In the genomic region with DNA sequence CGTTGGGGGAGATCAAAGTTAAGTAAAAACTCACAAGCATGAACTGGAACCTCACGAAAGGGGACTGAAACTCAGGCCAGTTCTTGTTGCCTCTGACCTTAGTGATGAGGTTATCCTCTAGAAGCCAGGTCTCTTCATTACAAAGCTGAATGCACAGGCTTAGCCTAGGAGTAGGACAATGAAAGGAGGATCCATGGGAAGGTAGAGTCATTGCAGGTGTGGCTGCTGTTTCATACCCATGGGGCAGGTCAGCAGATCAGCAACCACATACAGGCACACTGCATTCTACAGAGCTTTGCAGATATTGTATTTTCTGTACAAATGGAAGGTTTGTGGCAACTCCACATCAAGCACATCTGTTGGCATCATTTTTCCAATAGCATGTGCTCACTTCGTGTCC, we compare ENCODE assay signal across 2 cellular contexts.
TF ChIP-seq lines count a peak whose summit lies in the region.

No MANE protein-coding gene starts in this region.

TF ChIP-seq in A549, 52 proteins besides CTCF, POLR2A, EP300 and RAD21 (continued from another document):
- TF ChIP-seq NFE2L2 (conservative IDR thresholded peaks at IDR 0.05; ENCODE audit: low read length): no peak
- no peak for TF ChIP-seq ESRRA (IDR thresholded peaks at IDR 0.05; ENCODE audit: borderline replicate concordance, low read length)
- TF ChIP-seq NPAS2 (CRISPR knock-in tag; IDR thresholded peaks at IDR 0.05; ENCODE audit: borderline replicate concordance): no peak
- TF ChIP-seq REST (IDR thresholded peaks at IDR 0.05): no peak
- TF ChIP-seq HOXA7 (CRISPR knock-in tag; IDR thresholded peaks at IDR 0.05): no peak
- TF ChIP-seq MAZ (IDR thresholded peaks at IDR 0.05; ENCODE audit: borderline replicate concordance, low read depth, low read length): no peak
- TF ChIP-seq FOSL2 (IDR thresholded peaks at IDR 0.05): no peak
- no peak for TF ChIP-seq FOSL2 (CRISPR knock-in tag; IDR thresholded peaks at IDR 0.05)
- TF ChIP-seq EHMT2 (IDR thresholded peaks at IDR 0.05; ENCODE audit: low read depth): no peak
- TF ChIP-seq, protein P1, sequence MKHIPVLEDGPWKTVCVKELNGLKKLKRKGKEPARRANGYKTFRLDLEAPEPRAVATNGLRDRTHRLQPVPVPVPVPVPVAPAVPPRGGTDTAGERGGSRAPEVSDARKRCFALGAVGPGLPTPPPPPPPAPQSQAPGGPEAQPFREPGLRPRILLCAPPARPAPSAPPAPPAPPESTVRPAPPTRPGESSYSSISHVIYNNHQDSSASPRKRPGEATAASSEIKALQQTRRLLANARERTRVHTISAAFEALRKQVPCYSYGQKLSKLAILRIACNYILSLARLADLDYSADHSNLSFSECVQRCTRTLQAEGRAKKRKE (CRISPR knock-in tag; IDR thresholded peaks at IDR 0.05; ENCODE audit: low read depth): no peak
- TF ChIP-seq FOSB (CRISPR knock-in tag; IDR thresholded peaks at IDR 0.05): no peak
- no peak for TF ChIP-seq PHF8 (IDR thresholded peaks at IDR 0.05; ENCODE audit: borderline replicate concordance, low read depth)
- no peak for TF ChIP-seq HOXB5 (CRISPR knock-in tag; IDR thresholded peaks at IDR 0.05)
- no peak for TF ChIP-seq POLR2AphosphoS2 (conservative IDR thresholded peaks at IDR 0.05; ENCODE audit: low read length)
- TF ChIP-seq RFX5 (IDR thresholded peaks at IDR 0.05): no peak

TF ChIP-seq in IMR-90, 13 proteins besides CTCF, POLR2A, EP300 and RAD21 (continued from another document):
- no peak for TF ChIP-seq CEBPB (IDR thresholded peaks at IDR 0.05; ENCODE audit: low read depth, low read length)
- no peak for TF ChIP-seq MAFK (IDR thresholded peaks at IDR 0.05; ENCODE audit: low read depth, low read length)
- no peak for TF ChIP-seq RFX5 (IDR thresholded peaks at IDR 0.05; ENCODE audit: low read depth, low read length)
- TF ChIP-seq FOS (IDR thresholded peaks at IDR 0.05; ENCODE audit: low read depth, low read length): no peak
- no peak for TF ChIP-seq NFE2L2 (IDR thresholded peaks at IDR 0.05; ENCODE audit: low read depth, low read length)
